Comparison of ENCODE assay signal across 13 cellular contexts in the genomic region with DNA sequence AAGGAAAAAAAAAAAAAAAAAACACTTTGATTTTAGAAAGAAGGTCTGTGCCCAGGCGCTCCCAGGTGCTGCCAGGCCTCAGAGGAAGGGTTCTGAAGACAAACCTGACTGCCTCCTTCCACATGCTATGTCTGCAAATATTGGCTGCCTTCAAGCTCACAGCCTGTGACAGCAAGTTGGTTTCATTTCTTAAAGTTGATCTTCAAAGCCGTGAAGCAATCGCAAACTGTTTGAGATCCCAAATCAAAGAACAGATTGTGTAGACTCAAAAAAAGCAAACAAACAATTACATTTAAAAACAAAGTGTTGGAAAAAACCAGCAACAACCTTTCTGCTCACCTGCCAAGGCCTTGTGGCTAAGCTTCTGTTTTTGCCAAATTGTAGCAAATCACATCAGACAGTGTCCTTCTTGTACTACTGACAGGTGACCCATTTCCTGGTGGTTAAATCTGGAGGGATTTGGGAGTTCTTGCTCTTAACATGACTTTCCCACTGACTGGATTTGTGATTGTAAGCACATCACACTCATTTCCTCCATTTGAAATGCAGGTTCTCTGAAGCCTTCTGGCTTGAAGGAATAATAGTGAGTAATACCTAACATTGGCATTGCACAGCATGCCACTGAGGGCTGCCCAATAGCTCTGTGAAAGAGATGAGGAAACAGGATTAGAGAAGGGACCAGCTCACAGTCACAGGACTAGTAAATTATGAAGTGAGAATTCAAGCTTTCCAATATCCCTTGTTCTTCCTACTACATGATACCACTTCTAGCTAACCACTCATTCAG.
A peak's percentile ranks its signal among the peaks of the same experiment; 100 is the strongest.
DNase-seq lines count a peak whose midpoint lies in the region; TF ChIP-seq lines count a peak whose summit lies in the region.
"Had no signal": no experiment of that assay in that cellular context is flagged by ENCODE, and none has a peak within 500 bp of the region (broad histone marks: within the 10 kb centered on the region; RNA-seq: fewer than 3 reads in every experiment).

No MANE protein-coding gene starts in this region.

- no peak overlapping the region for H3K4ac ChIP-seq in mesenchymal stem cell (ENCODE audit: low read depth in 1 of 2, low read length in 2 of 2)

- WGBS in mesenchymal stem cell, result 100% methylated on average over 3 of the region's 3 CpGs

- peak overlapping the region; percentile 58 for H3K9ac ChIP-seq in mesenchymal stem cell (ENCODE audit: low read length)

- H3K79me1 ChIP-seq in mesenchymal stem cell (replicated peaks; ENCODE audit: low read length, poor library complexity, severe bottlenecking), result peaks cover 12% of the 10 kb centered on the region

- no peak overlapping the region for H3K18ac ChIP-seq in mesenchymal stem cell (ENCODE audit: low read depth in 1 of 2, low read length in 2 of 2)

- no peak overlapping the region for H3K14ac ChIP-seq in mesenchymal stem cell (ENCODE audit: low read length in 2 of 2)

- DNase-seq in MV-4-11 (lab: John Stamatoyannopoulos, UW), result peak; percentile 54
- DNase-seq in cerebellum (ENCODE audit: low spot score), result peak; percentile 45
- DNase-seq in mesenchymal stem cell, result peak; percentile 74
- DNase-seq in stimulated activated CD4-positive, alpha-beta T cell treated with anti-CD3 and anti-CD28 coated beads, Interleukin-2, amount 100 ng/mL, for 48 hours, result no peak
- DNase-seq in stimulated activated CD4-positive, alpha-beta T cell treated with anti-CD3 and anti-CD28 coated beads, Interleukin-2, amount 100 ng/mL, for 24 hours, result no peak
- no peak for DNase-seq in effector memory CD4-positive, alpha-beta T cell
- DNase-seq in H7, result no peak
- DNase-seq: activated CD4-positive, alpha-beta T cell treated with anti-CD3 and anti-CD28 coated beads, Interleukin-2, amount 50 U/mL, for 4 hours; CD8-positive, alpha-beta memory T cell; NCI-H2171; Right ventricle myocardium superior had no signal

- no peak overlapping the region for H4K91ac ChIP-seq in mesenchymal stem cell (ENCODE audit: low read length)

- H3K4me2 ChIP-seq in mesenchymal stem cell (ENCODE audit: low read length, poor library complexity, severe bottlenecking), result no peak overlapping the region

- H2BK5ac ChIP-seq in mesenchymal stem cell (ENCODE audit: low read depth, low read length, poor library complexity, severe bottlenecking), result no peak overlapping the region

- no peaks in the 10 kb centered on the region for H3K9me3 ChIP-seq in mesenchymal stem cell (ENCODE audit: control insufficient read depth, low read length)
- H3K9me3 ChIP-seq in effector memory CD4-positive, alpha-beta T cell (ENCODE audit: control insufficient read depth, low read length), result no peaks in the 10 kb centered on the region
- H3K9me3 ChIP-seq: ascending aorta had no signal

- H3K4me3 ChIP-seq in mesenchymal stem cell (ENCODE audit: insufficient read depth in 1 of 2, low read depth in 1 of 2, low read length in 2 of 2), result no peak overlapping the region
- H3K4me3 ChIP-seq in effector memory CD4-positive, alpha-beta T cell (ENCODE audit: insufficient read depth, low read depth, low read length, poor library complexity, severe bottlenecking), result no peak overlapping the region
- no peak overlapping the region for H3K4me3 ChIP-seq in H7 (ENCODE audit: insufficient read depth, low read depth, low read length)
- H3K4me3 ChIP-seq: ascending aorta had no signal

- no peak overlapping the region for H2AFZ ChIP-seq in mesenchymal stem cell (ENCODE audit: low read depth, low read length)

- no peak overlapping the region for H4K8ac ChIP-seq in mesenchymal stem cell (ENCODE audit: low read length)

- TF ChIP-seq CTCF in C4-2B (conservative IDR thresholded peaks at IDR 0.05), result no peak

- no peak overlapping the region for H2AK5ac ChIP-seq in mesenchymal stem cell (ENCODE audit: low read length, severe bottlenecking)

- peak overlapping the region; percentile 89 for H3K27ac ChIP-seq in C4-2B
- no peak overlapping the region for H3K27ac ChIP-seq in mesenchymal stem cell (ENCODE audit: low read length, poor library complexity, severe bottlenecking)
- no peak overlapping the region for H3K27ac ChIP-seq in effector memory CD4-positive, alpha-beta T cell (ENCODE audit: insufficient read depth, low read length, poor library complexity, severe bottlenecking)

- H2BK12ac ChIP-seq in mesenchymal stem cell (ENCODE audit: low read length in 2 of 2), result no peak overlapping the region

- H2BK15ac ChIP-seq in mesenchymal stem cell (ENCODE audit: low read depth, poor library complexity, severe bottlenecking), result no peak overlapping the region

- H2BK120ac ChIP-seq in mesenchymal stem cell (ENCODE audit: low read depth, low read length), result no peak overlapping the region

- H3K4me1 ChIP-seq in mesenchymal stem cell (ENCODE audit: control insufficient read depth, insufficient read depth, low read depth, low read length), result no peaks in the 10 kb centered on the region
- no peaks in the 10 kb centered on the region for H3K4me1 ChIP-seq in effector memory CD4-positive, alpha-beta T cell (ENCODE audit: control insufficient read depth, insufficient read depth, low read length, poor library complexity, severe bottlenecking)

- no peak overlapping the region for H3K23ac ChIP-seq in mesenchymal stem cell (ENCODE audit: low read length in 2 of 2)

- no peaks in the 10 kb centered on the region for H3K36me3 ChIP-seq in mesenchymal stem cell (ENCODE audit: control insufficient read depth in 1 of 2, insufficient read depth in 2 of 2, low read depth in 1 of 2, low read length in 2 of 2)
- H3K36me3 ChIP-seq in effector memory CD4-positive, alpha-beta T cell (ENCODE audit: control insufficient read depth, insufficient read depth, low read length), result no peaks in the 10 kb centered on the region
- H3K36me3 ChIP-seq in H7 (replicated peaks; ENCODE audit: control insufficient read depth, insufficient read depth, low read length), result no peaks in the 10 kb centered on the region
- H3K36me3 ChIP-seq: ascending aorta had no signal

- H3K27me3 ChIP-seq in mesenchymal stem cell (ENCODE audit: control insufficient read depth in 1 of 2, insufficient read depth in 1 of 2, low read length in 2 of 2) (no peaks in the 10 kb centered on the region), H7 (ENCODE audit: control insufficient read depth, insufficient read depth, low read length) (no peaks in the 10 kb centered on the region)
- H3K27me3 ChIP-seq in effector memory CD4-positive, alpha-beta T cell (replicated peaks; ENCODE audit: control insufficient read depth, insufficient read depth, low read length, poor library complexity, severe bottlenecking), result no peaks in the 10 kb centered on the region
- H3K27me3 ChIP-seq: ascending aorta had no signal

Comparison
In these comparisons a context has a peak if more than half of its experiments do, and no peak if none do; other contexts are left out.
1. DNase-seq: peak in MV-4-11 (single experiment), cerebellum (single experiment) and mesenchymal stem cell (single experiment); none in stimulated activated CD4-positive, alpha-beta T cell treated with anti-CD3 and anti-CD28 coated beads, Interleukin-2, amount 100 ng/mL, for 48 hours (0 of 2), stimulated activated CD4-positive, alpha-beta T cell treated with anti-CD3 and anti-CD28 coated beads, Interleukin-2, amount 100 ng/mL, for 24 hours (0 of 2), effector memory CD4-positive, alpha-beta T cell (0 of 3) and H7 (single experiment).